Comparison of ENCODE assay signal across 8 cellular contexts in the genomic region with DNA sequence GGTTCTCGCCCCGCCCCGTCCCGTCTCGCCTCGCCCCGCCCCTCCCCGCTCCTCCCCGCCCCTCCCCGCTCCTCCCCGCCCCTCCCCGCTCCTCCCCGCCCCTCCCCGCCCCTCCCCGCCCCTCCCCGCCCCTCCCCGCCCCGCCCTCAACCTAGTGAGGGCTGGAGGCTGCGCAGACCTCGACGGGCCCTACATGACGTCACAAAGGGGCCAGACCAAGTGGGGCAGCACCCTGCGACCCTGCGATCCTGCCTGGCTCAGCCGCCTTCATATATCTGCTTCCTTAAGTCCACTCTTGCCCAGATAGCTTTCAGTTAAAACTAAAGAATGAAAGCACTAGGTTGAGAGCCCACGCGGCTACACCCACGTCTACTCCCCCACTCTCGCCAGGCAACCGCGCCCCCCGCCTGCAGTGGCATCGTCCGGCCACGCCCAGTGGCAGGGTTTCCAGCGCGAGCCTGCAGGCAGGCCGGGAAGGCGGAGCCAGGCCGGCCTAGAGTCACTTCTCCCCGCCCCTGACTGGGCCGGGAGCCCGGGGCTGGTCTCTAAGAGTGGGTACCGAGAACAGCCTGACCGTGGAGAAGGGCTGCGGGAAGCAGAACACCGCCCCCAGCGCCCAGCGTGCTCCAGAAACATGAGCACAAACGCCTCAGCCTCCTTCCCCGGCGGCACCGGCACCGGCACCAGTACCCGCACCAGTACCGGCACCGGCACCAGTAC. TPM values are rescaled to one million over a fixed set of nuclear protein-coding genes. Genes with fewer than 3 reads are reported as not detected.
DNase-seq lines count a peak whose midpoint lies in the region; ATAC-seq and TF ChIP-seq lines count a peak whose summit lies in the region.

No MANE protein-coding gene starts in this region.

- peak; percentile 40 for TF ChIP-seq CTCF in lower lobe of right lung (IDR thresholded peaks at IDR 0.05)

- H3K9me3 ChIP-seq in ectodermal cell (ENCODE audit: control insufficient read depth, low read length): no peaks in the 10 kb centered on the region
- H3K9me3 ChIP-seq in lower lobe of right lung: no peaks in the 10 kb centered on the region

- intact Hi-C loops in lower lobe of right lung (cut with DNase I): no loop called here

- 0% methylated on average over 39 to 42 of the region's 57 CpGs for WGBS in ectodermal cell, 2 experiments

- H3K27ac ChIP-seq in ectodermal cell (ENCODE audit: insufficient read depth, low read depth, low read length, poor library complexity, severe bottlenecking) (peak overlapping the region; percentile 97), lower lobe of right lung (peak overlapping the region; percentile 91)

- H3K4me1 ChIP-seq in ectodermal cell (ENCODE audit: control insufficient read depth, insufficient read depth, low read length) (no peaks in the 10 kb centered on the region), lower lobe of right lung (no peaks in the 10 kb centered on the region)

- peak overlapping the region; percentile 52 for H3K4me3 ChIP-seq in ectodermal cell (ENCODE audit: insufficient read depth, low read depth, low read length)
- peak overlapping the region; percentile 71 for H3K4me3 ChIP-seq in lower lobe of right lung

- H3K27me3 ChIP-seq in ectodermal cell (ENCODE audit: control insufficient read depth, insufficient read depth, low read length, poor library complexity, severe bottlenecking) (no peaks in the 10 kb centered on the region), lower lobe of right lung (ENCODE audit: low read depth) (no peaks in the 10 kb centered on the region)

- peak; percentile 97 for ATAC-seq in GM19438 (IDR thresholded peaks at IDR 0.05; ENCODE audit: low read depth, unreplicated experiment)
- ATAC-seq in HG03565 (IDR thresholded peaks at IDR 0.05; ENCODE audit: unreplicated experiment): peak; percentile 98
- peak; percentile 97 to 99 for ATAC-seq in lower lobe of right lung

- no peaks in the 10 kb centered on the region for H3K36me3 ChIP-seq in ectodermal cell (ENCODE audit: control insufficient read depth, insufficient read depth, low read length)
- no peaks in the 10 kb centered on the region for H3K36me3 ChIP-seq in lower lobe of right lung

- peak; percentile 27 to 91 (median 86) for DNase-seq in C1 segment of cervical spinal cord (lab: John Stamatoyannopoulos, UW)
- peak; percentile 87 for DNase-seq in NCI-H82 treated with DMSO at 0.1 percent for 48 hours (lab: John Stamatoyannopoulos, UW; ENCODE audit: unreplicated experiment)
- DNase-seq in activated CD8-positive, alpha-beta memory T cell treated with anti-CD3 and anti-CD28 coated beads for 24 hours: peak; percentile 92
- peak; percentile 95 for DNase-seq in lower lobe of right lung
- peak; percentile 62 to 69 (median 66) for DNase-seq in stimulated activated CD4-positive, alpha-beta T cell treated with anti-CD3 and anti-CD28 coated beads, TNF-alpha, amount 100 ng/mL, for 1 hour (ENCODE audit: low read depth in 3 of 3, low spot score in 1 of 3)

RNA-seq across cellular contexts. Expression of a gene that starts 1.5 kb away (rescaled TPM):
- polyA plus RNA-seq in ectodermal cell (2013, experiment 1 of 4): 7.6 TPM
- 7.6 TPM for polyA plus RNA-seq in ectodermal cell (2013, experiment 2 of 4)
- 7.8 TPM for polyA plus RNA-seq in ectodermal cell (2013, experiment 3 of 4)
- 6.5 TPM for polyA plus RNA-seq in ectodermal cell (2013, experiment 4 of 4)
- 159 TPM for total RNA-seq in lower lobe of right lung

Comparison
In these comparisons a context has a peak if more than half of its experiments do, and no peak if none do; other contexts are left out.
1. Peak in every context shown above with its lines: DNase-seq, ATAC-seq, H3K4me3 ChIP-seq and H3K27ac ChIP-seq.